Comparison of ENCODE assay signal across 15 cellular contexts in the genomic region with DNA sequence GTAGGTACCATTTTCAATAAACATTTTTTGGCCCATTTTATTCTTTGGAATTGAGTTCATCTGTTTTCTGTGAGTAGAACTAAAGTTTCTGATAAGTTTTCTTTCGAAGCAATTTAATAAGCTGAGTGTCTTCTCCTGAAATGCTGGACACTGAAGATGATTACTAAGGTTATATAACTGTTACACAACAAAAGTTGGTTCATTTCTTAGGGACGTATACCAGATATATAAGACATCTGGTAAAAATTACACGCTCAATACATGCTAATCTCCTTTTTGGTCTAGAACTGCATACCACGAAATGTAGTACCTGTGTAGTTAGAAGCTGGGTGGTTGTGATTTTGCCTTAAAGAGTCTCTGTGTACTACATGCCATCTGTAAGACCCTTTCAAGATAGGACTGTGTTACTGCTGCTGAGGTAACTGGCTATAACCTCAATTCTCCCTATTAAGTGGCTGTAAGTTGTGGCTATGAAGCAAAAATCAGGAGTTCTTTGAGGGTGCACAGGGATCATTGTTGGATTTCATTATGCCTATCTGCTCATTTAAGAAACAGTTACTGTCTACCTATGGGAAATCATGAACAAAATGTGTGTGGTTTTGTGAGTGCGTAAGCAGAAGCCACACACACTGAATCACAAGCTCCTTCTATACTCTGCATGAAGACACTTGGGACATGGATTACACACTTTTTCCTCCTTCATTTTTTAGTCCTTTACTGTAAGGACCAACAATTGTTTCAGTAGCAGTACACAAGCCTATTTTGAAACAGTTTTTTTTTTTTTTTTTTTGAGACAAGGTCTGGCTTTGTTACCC.
DNase-seq lines count a peak whose midpoint lies in the region; ATAC-seq, FAIRE-seq and TF ChIP-seq lines count a peak whose summit lies in the region.
"Had no signal": no experiment of that assay in that cellular context is flagged by ENCODE, and none has a peak within 500 bp of the region (broad histone marks: within the 10 kb centered on the region; RNA-seq: fewer than 3 reads in every experiment).

No MANE protein-coding gene starts in this region.

- peak overlapping the region; percentile 39 for H3K27ac Mint-ChIP-seq in activated CD8-positive, alpha-beta T cell treated with anti-CD3 and anti-CD28 coated beads for 36 hours
- H3K27ac Mint-ChIP-seq in immature natural killer cell, result peak overlapping the region in 1 of 6 donors; percentile 20

- no peak for DNase-seq in A549 (ENCODE audit: low read depth in 1 of 2, low spot score in 1 of 2)
- DNase-seq in GDM1 (lab: John Stamatoyannopoulos, UW), result peak; percentile 8
- peak; percentile 53 for DNase-seq in activated CD8-positive, alpha-beta T cell treated with anti-CD3 and anti-CD28 coated beads for 36 hours
- DNase-seq in fibroblast of the aortic adventitia (ENCODE audit: low read depth), result peak; percentile 43
- no peak for DNase-seq in immature natural killer cell
- DNase-seq in activated effector memory CD4-positive, alpha-beta T cell treated with Interleukin-2 at 50 U/mL for 16 hours, result no peak
- DNase-seq: activated B cell treated with CpG ODN at 0.5 μM for 24 hours; CD8-positive, alpha-beta memory T cell; Karpas-422; testis had no signal

- intact Hi-C loops in activated CD8-positive, alpha-beta T cell treated with anti-CD3 and anti-CD28 coated beads for 36 hours (cut with micrococcal nuclease), result loop anchor here (2.0 kb wide), 1 partner anchor 107 kb away; no protein-coding TSS in a partner anchor

- H3K36me3 Mint-ChIP-seq in activated CD8-positive, alpha-beta T cell treated with anti-CD3 and anti-CD28 coated beads for 36 hours (ENCODE audit: low read depth), result no peaks in the 10 kb centered on the region
- no peaks in the 10 kb centered on the region for H3K36me3 Mint-ChIP-seq in immature natural killer cell

- no peak for TF ChIP-seq POLR2A in A549 (IDR thresholded peaks at IDR 0.05; ENCODE audit: low read length)

- WGBS in A549 (ENCODE audit: missing lambda C conversion rate), result 87% methylated on average over 5 of the region's 5 CpGs

- no peak for ATAC-seq in A549
- ATAC-seq in activated CD8-positive, alpha-beta T cell treated with anti-CD3 and anti-CD28 coated beads for 36 hours, result peak; percentile 83
- ATAC-seq in HG03025 (IDR thresholded peaks at IDR 0.05; ENCODE audit: low FRiP score, unreplicated experiment), result no peak
- ATAC-seq in GM19395 (IDR thresholded peaks at IDR 0.05; ENCODE audit: unreplicated experiment), result no peak
- ATAC-seq: body of pancreas, HCT116, Right ventricle myocardium inferior had no signal

- H3K4me2 ChIP-seq in A549, result peak overlapping the region; percentile 73

- no peak overlapping the region for H3K4me3 Mint-ChIP-seq in activated CD8-positive, alpha-beta T cell treated with anti-CD3 and anti-CD28 coated beads for 36 hours
- no peak overlapping the region for H3K4me3 Mint-ChIP-seq in immature natural killer cell
- H3K4me3 Mint-ChIP-seq: activated B cell treated with CpG ODN at 0.5 μM for 24 hours had no signal

- TF ChIP-seq EP300 in A549 (IDR thresholded peaks at IDR 0.05), result no peak

- no peaks in the 10 kb centered on the region for H3K27me3 Mint-ChIP-seq in activated CD8-positive, alpha-beta T cell treated with anti-CD3 and anti-CD28 coated beads for 36 hours
- H3K27me3 Mint-ChIP-seq in immature natural killer cell (ENCODE audit: low read depth in 3 of 3), result peaks cover 0 to 2% (median 0%) of the 10 kb centered on the region in 3 donors
- H3K27me3 Mint-ChIP-seq: activated B cell treated with CpG ODN at 0.5 μM for 24 hours; CD8-positive, alpha-beta memory T cell had no signal

- POLR2A ChIA-PET in A549 (lab: Yijun Ruan, JAX), result no interaction called here
- POLR2A ChIA-PET in activated CD8-positive, alpha-beta T cell treated with anti-CD3 and anti-CD28 coated beads for 36 hours (lab: Charles Lee), result interaction anchor here (0.7 to 1.1 kb wide), 3 partner anchors 355 to 804 kb away, joined by 3 read pairs; no protein-coding TSS in a partner anchor

- CTCF ChIA-PET in A549 (lab: Yijun Ruan, JAX), result interaction anchor here (0.6 to 3.8 kb wide), 9 partner anchors 10 to 449 kb away, joined by 3 to 24 read pairs (median 4); no protein-coding TSS in a partner anchor
- CTCF ChIA-PET in activated CD8-positive, alpha-beta T cell treated with anti-CD3 and anti-CD28 coated beads for 36 hours (lab: Charles Lee), result interaction anchor here (0.9 to 3.0 kb wide), 7 partner anchors 9 to 465 kb away, joined by 3 to 12 read pairs (median 3); no protein-coding TSS in a partner anchor

- H3K4me3 ChIP-seq in A549, result no peak overlapping the region
- no peak overlapping the region for H3K4me3 ChIP-seq in fibroblast of the aortic adventitia (ENCODE audit: low read depth, low read length)
- H3K4me3 ChIP-seq: body of pancreas, testis had no signal

- H3K27ac ChIP-seq in A549, result peak overlapping the region; percentile 60 to 69
- H3K27ac ChIP-seq: body of pancreas, testis had no signal

- no peaks in the 10 kb centered on the region for H3K9me3 Mint-ChIP-seq in activated CD8-positive, alpha-beta T cell treated with anti-CD3 and anti-CD28 coated beads for 36 hours
- H3K9me3 Mint-ChIP-seq in immature natural killer cell, result no peaks in the 10 kb centered on the region
- H3K9me3 Mint-ChIP-seq: activated B cell treated with CpG ODN at 0.5 μM for 24 hours; CD8-positive, alpha-beta memory T cell had no signal

- H3K9me3 ChIP-seq in A549, result no peaks in the 10 kb centered on the region
- H3K9me3 ChIP-seq: body of pancreas, testis had no signal

- TF ChIP-seq CTCF in A549 (IDR thresholded peaks at IDR 0.05) (no peak), fibroblast of the aortic adventitia (IDR thresholded peaks at IDR 0.05; ENCODE audit: insufficient read depth, low read length) (no peak)
- TF ChIP-seq CTCF in activated CD8-positive, alpha-beta T cell treated with anti-CD3 and anti-CD28 coated beads for 36 hours (IDR thresholded peaks at IDR 0.05), result no peak

- no peak for TF ChIP-seq RAD21 in A549 (conservative IDR thresholded peaks at IDR 0.05 in 1 of 2, IDR thresholded peaks at IDR 0.05 in 1 of 2)

- H3K4me1 ChIP-seq in A549, result peaks cover 69% of the 10 kb centered on the region
- H3K4me1 ChIP-seq: testis had no signal

- peaks cover 35% of the 10 kb centered on the region for H3K4me1 Mint-ChIP-seq in activated CD8-positive, alpha-beta T cell treated with anti-CD3 and anti-CD28 coated beads for 36 hours (ENCODE audit: low read depth)
- H3K4me1 Mint-ChIP-seq in immature natural killer cell, result peaks cover 3 to 9% of the 10 kb centered on the region in 2 donors

- no peak for FAIRE-seq in A549 (lab: Jason Lieb, UNC)

TF ChIP-seq in A549, 52 proteins besides CTCF, POLR2A, EP300 and RAD21 (continues in another document):
- TF ChIP-seq ZFP36 (IDR thresholded peaks at IDR 0.05; ENCODE audit: borderline replicate concordance, partially characterized antibody) (no peak), HOXB5 (CRISPR knock-in tag; IDR thresholded peaks at IDR 0.05) (no peak), HOXA7 (CRISPR knock-in tag; IDR thresholded peaks at IDR 0.05) (no peak), RNF2 (IDR thresholded peaks at IDR 0.05; ENCODE audit: borderline replicate concordance, low read depth) (no peak), CBX2 (IDR thresholded peaks at IDR 0.05; ENCODE audit: borderline replicate concordance, low read depth) (no peak), MAFK (IDR thresholded peaks at IDR 0.05; ENCODE audit: partially characterized antibody) (no peak), BHLHE40 (IDR thresholded peaks at IDR 0.05; ENCODE audit: low read depth, low read length) (no peak)
- TF ChIP-seq, protein P1, sequence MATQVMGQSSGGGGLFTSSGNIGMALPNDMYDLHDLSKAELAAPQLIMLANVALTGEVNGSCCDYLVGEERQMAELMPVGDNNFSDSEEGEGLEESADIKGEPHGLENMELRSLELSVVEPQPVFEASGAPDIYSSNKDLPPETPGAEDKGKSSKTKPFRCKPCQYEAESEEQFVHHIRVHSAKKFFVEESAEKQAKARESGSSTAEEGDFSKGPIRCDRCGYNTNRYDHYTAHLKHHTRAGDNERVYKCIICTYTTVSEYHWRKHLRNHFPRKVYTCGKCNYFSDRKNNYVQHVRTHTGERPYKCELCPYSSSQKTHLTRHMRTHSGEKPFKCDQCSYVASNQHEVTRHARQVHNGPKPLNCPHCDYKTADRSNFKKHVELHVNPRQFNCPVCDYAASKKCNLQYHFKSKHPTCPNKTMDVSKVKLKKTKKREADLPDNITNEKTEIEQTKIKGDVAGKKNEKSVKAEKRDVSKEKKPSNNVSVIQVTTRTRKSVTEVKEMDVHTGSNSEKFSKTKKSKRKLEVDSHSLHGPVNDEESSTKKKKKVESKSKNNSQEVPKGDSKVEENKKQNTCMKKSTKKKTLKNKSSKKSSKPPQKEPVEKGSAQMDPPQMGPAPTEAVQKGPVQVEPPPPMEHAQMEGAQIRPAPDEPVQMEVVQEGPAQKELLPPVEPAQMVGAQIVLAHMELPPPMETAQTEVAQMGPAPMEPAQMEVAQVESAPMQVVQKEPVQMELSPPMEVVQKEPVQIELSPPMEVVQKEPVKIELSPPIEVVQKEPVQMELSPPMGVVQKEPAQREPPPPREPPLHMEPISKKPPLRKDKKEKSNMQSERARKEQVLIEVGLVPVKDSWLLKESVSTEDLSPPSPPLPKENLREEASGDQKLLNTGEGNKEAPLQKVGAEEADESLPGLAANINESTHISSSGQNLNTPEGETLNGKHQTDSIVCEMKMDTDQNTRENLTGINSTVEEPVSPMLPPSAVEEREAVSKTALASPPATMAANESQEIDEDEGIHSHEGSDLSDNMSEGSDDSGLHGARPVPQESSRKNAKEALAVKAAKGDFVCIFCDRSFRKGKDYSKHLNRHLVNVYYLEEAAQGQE (IDR thresholded peaks at IDR 0.05), result no peak
- TF ChIP-seq, protein P2, sequence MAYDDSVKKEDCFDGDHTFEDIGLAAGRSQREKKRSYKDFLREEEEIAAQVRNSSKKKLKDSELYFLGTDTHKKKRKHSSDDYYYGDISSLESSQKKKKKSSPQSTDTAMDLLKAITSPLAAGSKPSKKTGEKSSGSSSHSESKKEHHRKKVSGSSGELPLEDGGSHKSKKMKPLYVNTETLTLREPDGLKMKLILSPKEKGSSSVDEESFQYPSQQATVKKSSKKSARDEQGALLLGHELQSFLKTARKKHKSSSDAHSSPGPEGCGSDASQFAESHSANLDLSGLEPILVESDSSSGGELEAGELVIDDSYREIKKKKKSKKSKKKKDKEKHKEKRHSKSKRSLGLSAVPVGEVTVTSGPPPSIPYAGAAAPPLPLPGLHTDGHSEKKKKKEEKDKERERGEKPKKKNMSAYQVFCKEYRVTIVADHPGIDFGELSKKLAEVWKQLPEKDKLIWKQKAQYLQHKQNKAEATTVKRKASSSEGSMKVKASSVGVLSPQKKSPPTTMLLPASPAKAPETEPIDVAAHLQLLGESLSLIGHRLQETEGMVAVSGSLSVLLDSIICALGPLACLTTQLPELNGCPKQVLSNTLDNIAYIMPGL (CRISPR knock-in tag; IDR thresholded peaks at IDR 0.05; ENCODE audit: borderline replicate concordance), result no peak

Comparison
In these comparisons a context has a peak if more than half of its experiments do, and no peak if none do; other contexts are left out.
1. DNase-seq: peak in GDM1 (single experiment), activated CD8-positive, alpha-beta T cell treated with anti-CD3 and anti-CD28 coated beads for 36 hours (single experiment) and fibroblast of the aortic adventitia (single experiment); none in A549 (0 of 2), immature natural killer cell (0 of 3) and activated effector memory CD4-positive, alpha-beta T cell treated with Interleukin-2 at 50 U/mL for 16 hours (single experiment).